24 cellular contexts compared by ENCODE assay signal in genomic region chrX:12579311-12579710, GRCh38.
"Had no signal": no experiment of that assay in that cellular context is flagged by ENCODE, and none has a peak within 500 bp of the region (broad histone marks: within the 10 kb centered on the region; RNA-seq: fewer than 3 reads in every experiment).

No MANE protein-coding gene starts in this region.

- ATAC-seq: natural killer cell; psoas muscle; right lobe of liver; stimulated activated memory B cell treated with anti-CD40 and anti-IgM and Interleukin-4, amounts not matched to agents 10 μg/mL and 1 μg/mL and 100 μg/mL, for 72 hours; stimulated activated naive CD8-positive, alpha-beta T cell treated with anti-CD3 and anti-CD28 coated beads, Interleukin-15, Interleukin-2, amounts not matched to agents 100 U/mL and 50 U/mL, for 24 hours had no signal

- DNase-seq: islet precursor cell; left ventricle myocardium inferior; mesendoderm; naive B cell; natural killer cell; nephron progenitor cell; occipital lobe; psoas muscle; right lobe of liver; stimulated activated CD4-positive, alpha-beta T cell treated with anti-CD3 and anti-CD28 coated beads, Interleukin-1b, Interleukin-23, amount 100 ng/mL, for 48 hours; stimulated activated CD4-positive, alpha-beta T cell treated with anti-CD3 and anti-CD28 coated beads, Interleukin-2, amount 100 ng/mL, for 48 hours; stimulated activated CD4-positive, alpha-beta T cell treated with anti-CD3 and anti-CD28 coated beads, Interleukin-4, amount 100 ng/mL, for 4 hours; stimulated activated CD8-positive, alpha-beta memory T cell treated with anti-CD3 and anti-CD28 coated beads, Interleukin-4, amount 100 ng/mL, for 48 hours; stimulated activated naive CD8-positive, alpha-beta T cell treated with anti-CD3 and anti-CD28 coated beads, Interleukin-15, Interleukin-2, amounts not matched to agents 100 U/mL and 50 U/mL, for 24 hours; stomach; testis; thyroid gland; transverse colon; upper lobe of left lung had no signal

- H3K27ac ChIP-seq: left ventricle myocardium inferior, neural progenitor cell, neutrophil, parathyroid adenoma, psoas muscle, right lobe of liver, stomach, testis, thyroid gland, transverse colon, upper lobe of left lung, vagina had no signal
